In genomic region chr2:240551809-240552208, GRCh38 we compare ENCODE assay signal across 1 cellular context.
A peak's percentile ranks its signal among the peaks of the same experiment; 100 is the strongest.
TF ChIP-seq lines count a peak whose summit lies in the region.

No MANE protein-coding gene starts in this region.

TF ChIP-seq in GM12878, 131 proteins besides CTCF, POLR2A, EP300 and RAD21:
- peak; percentile 85; the same call in 1 of the 2 replicates for TF ChIP-seq PAX5 (IDR thresholded peaks at IDR 0.05; ENCODE audit: borderline replicate concordance, low read depth, low read length)
- TF ChIP-seq NFIC (IDR thresholded peaks at IDR 0.05; ENCODE audit: low read depth, low read length) = 0 out of 2 replicates have a peak, but pooled peaks have one; percentile 13
- no peak for TF ChIP-seq SPI1 (IDR thresholded peaks at IDR 0.05; ENCODE audit: borderline replicate concordance, insufficient read depth, low read depth, low read length)
- no peak for TF ChIP-seq YBX1 (IDR thresholded peaks at IDR 0.05)
- no peak for TF ChIP-seq BCL3 (IDR thresholded peaks at IDR 0.05; ENCODE audit: borderline replicate concordance, insufficient read depth, low read depth, low read length, poor library complexity, severe bottlenecking)
- 0 out of 2 replicates have a peak, but pooled peaks have one; percentile 26 for TF ChIP-seq EED (IDR thresholded peaks at IDR 0.05; ENCODE audit: low read depth)
- no peak for TF ChIP-seq MEF2B (IDR thresholded peaks at IDR 0.05; ENCODE audit: partially characterized antibody, poor library complexity, severe bottlenecking)
